In the genomic region with DNA sequence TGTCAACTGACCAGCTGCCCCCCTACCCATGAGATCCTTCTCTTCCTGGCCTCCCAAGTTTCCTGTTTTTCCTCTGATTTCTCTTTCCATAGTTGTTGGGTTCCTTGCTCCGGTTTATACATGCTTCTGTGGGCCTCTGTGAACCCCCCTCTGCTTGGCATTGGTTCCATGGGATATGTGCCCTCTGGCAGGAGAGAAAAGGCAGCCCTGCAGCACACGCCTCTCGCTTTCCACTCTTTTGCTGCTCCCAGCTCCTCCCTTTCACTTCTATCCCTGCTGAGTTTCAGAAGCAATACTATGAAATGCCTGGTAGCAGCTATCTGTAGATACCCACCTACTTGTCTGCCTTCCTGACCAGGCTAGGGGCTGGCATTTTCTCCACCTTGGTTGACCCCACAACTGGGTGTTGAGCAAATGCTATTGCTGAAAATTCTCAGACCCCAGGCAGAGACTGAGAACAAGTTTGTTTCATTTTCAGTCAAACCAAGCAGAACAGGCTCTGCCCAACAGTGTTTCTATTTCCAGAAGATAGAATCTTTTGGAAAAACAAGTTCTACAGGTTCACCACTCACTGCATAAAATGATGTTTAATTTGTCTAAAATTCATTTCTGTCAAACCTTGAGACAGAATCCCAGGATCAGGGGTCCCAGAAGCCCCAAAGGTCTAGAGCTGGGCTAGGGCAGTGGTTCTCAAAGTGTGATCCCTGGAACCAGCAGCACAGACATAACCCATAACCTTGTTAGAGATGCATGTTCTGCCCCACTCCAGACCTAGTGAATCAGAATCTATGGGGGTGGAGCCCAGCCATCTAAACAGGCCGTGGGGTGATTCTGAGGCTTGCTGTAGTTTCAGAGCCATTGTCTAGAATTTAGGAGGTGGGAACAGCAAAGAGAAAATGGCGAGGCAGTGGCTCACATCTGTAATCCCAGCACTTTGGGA, we compare ENCODE assay signal across 12 cellular contexts. TPM values are rescaled to one million over a fixed set of nuclear protein-coding genes. Genes with fewer than 3 reads are reported as not detected.
DNase-seq lines count a peak whose midpoint lies in the region; ATAC-seq, FAIRE-seq and TF ChIP-seq lines count a peak whose summit lies in the region.
"Had no signal": no experiment of that assay in that cellular context is flagged by ENCODE, and none has a peak within 500 bp of the region (broad histone marks: within the 10 kb centered on the region; RNA-seq: fewer than 3 reads in every experiment).

No MANE protein-coding gene starts in this region.

- H3K4me2 ChIP-seq in SK-N-SH (peak overlapping the region; percentile 28; the same call in 1 of the 2 replicates), hepatocyte (no peak overlapping the region)

- no peak for ATAC-seq in stimulated activated naive B cell treated with anti-CD40 and anti-IgM and Interleukin-4, amounts not matched to agents 10 μg/mL and 1 μg/mL and 100 μg/mL, for 72 hours (replicated peaks)
- no peak for ATAC-seq in HG02610 (IDR thresholded peaks at IDR 0.05; ENCODE audit: unreplicated experiment)

- H2AFZ ChIP-seq in SK-N-SH (ENCODE audit: low read depth), result no peak overlapping the region
- H2AFZ ChIP-seq in hepatocyte, result no peak overlapping the region

- H3K4me3 ChIP-seq in SK-N-SH (ENCODE audit: low read depth in 2 of 2, low read length in 1 of 2) (no peak overlapping the region), hepatocyte (no peak overlapping the region)

- peaks cover 0 to 23% of the 10 kb centered on the region in 2 experiments; a peak in 1 of 4 replicates for H3K4me1 ChIP-seq in SK-N-SH (ENCODE audit: control insufficient read depth in 1 of 2, insufficient read depth in 2 of 2, low read depth in 1 of 2, low read length in 1 of 2)
- H3K4me1 ChIP-seq in hepatocyte (ENCODE audit: insufficient read depth), result no peaks in the 10 kb centered on the region

- POLR2A ChIA-PET in SK-N-SH (lab: Yijun Ruan, JAX), result no interaction called here

- no peaks in the 10 kb centered on the region for H3K9me3 Mint-ChIP-seq in stimulated activated naive B cell treated with anti-CD40 and anti-IgM and Interleukin-4, amounts not matched to agents 10 μg/mL and 1 μg/mL and 100 μg/mL, for 72 hours
- H3K9me3 Mint-ChIP-seq: activated naive CD4-positive, alpha-beta T cell treated with anti-CD3 and anti-CD28 coated beads, Interleukin-2, amount 50 U/mL, for 24 hours had no signal

- H3K36me3 ChIP-seq in SK-N-SH (replicated peaks in 1 of 2; ENCODE audit: control insufficient read depth in 1 of 2, insufficient read depth in 2 of 2, low read length in 1 of 2) (no peaks in the 10 kb centered on the region), hepatocyte (replicated peaks; ENCODE audit: insufficient read depth, low read depth) (no peaks in the 10 kb centered on the region)

- no peak for TF ChIP-seq EP300 in SK-N-SH (IDR thresholded peaks at IDR 0.05; ENCODE audit: borderline replicate concordance in 1 of 2, low read depth in 1 of 2, low read length in 1 of 2)

- H3K27ac ChIP-seq in SK-N-SH (ENCODE audit: low read depth in 2 of 2, low read length in 1 of 2), result no peak overlapping the region
- peak overlapping the region; percentile 27 for H3K27ac ChIP-seq in hepatocyte

- no peaks in the 10 kb centered on the region for H3K27me3 Mint-ChIP-seq in stimulated activated naive B cell treated with anti-CD40 and anti-IgM and Interleukin-4, amounts not matched to agents 10 μg/mL and 1 μg/mL and 100 μg/mL, for 72 hours
- H3K27me3 Mint-ChIP-seq: activated naive CD4-positive, alpha-beta T cell treated with anti-CD3 and anti-CD28 coated beads, Interleukin-2, amount 50 U/mL, for 24 hours had no signal

- no peaks in the 10 kb centered on the region for H4K20me1 ChIP-seq in SK-N-SH (ENCODE audit: insufficient read depth)
- H4K20me1 ChIP-seq in hepatocyte (ENCODE audit: insufficient read depth, poor library complexity, severe bottlenecking), result no peaks in the 10 kb centered on the region

- peak overlapping the region; percentile 86 for H3K27ac Mint-ChIP-seq in stimulated activated naive B cell treated with anti-CD40 and anti-IgM and Interleukin-4, amounts not matched to agents 10 μg/mL and 1 μg/mL and 100 μg/mL, for 72 hours
- H3K27ac Mint-ChIP-seq: activated naive CD4-positive, alpha-beta T cell treated with anti-CD3 and anti-CD28 coated beads, Interleukin-2, amount 50 U/mL, for 24 hours had no signal

- no peak for TF ChIP-seq RAD21 in SK-N-SH (IDR thresholded peaks at IDR 0.05; ENCODE audit: low read length)

- no peak overlapping the region for H3K9ac ChIP-seq in SK-N-SH

- CTCF ChIA-PET in SK-N-SH (lab: Yijun Ruan, JAX), result interaction anchor here (1.1 kb wide), 1 partner anchor 8 kb away, joined by 4 read pairs; no protein-coding TSS in a partner anchor

- WGBS in SK-N-SH (ENCODE audit: low lambda C conversion rate), result 92% methylated on average over 5 of the region's 5 CpGs
- WGBS in hepatocyte (ENCODE audit: low lambda C conversion rate, missing lambda C conversion rate), result 86% methylated on average over 5 of the region's 5 CpGs

- no peaks in the 10 kb centered on the region for H3K9me2 ChIP-seq in SK-N-SH
- H3K9me2 ChIP-seq in hepatocyte (replicated peaks; ENCODE audit: insufficient read depth), result no peaks in the 10 kb centered on the region

- no peak for TF ChIP-seq CTCF in SK-N-SH (IDR thresholded peaks at IDR 0.05)
- TF ChIP-seq CTCF in hepatocyte (IDR thresholded peaks at IDR 0.05; ENCODE audit: poor library complexity), result no peak

- H3K79me2 ChIP-seq in SK-N-SH (ENCODE audit: insufficient read depth) (no peaks in the 10 kb centered on the region), hepatocyte (no peaks in the 10 kb centered on the region)

- peak overlapping the region in 1 of 2 donors; percentile 10 for H3K4me3 Mint-ChIP-seq in stimulated activated naive B cell treated with anti-CD40 and anti-IgM and Interleukin-4, amounts not matched to agents 10 μg/mL and 1 μg/mL and 100 μg/mL, for 72 hours
- H3K4me3 Mint-ChIP-seq: activated naive CD4-positive, alpha-beta T cell treated with anti-CD3 and anti-CD28 coated beads, Interleukin-2, amount 50 U/mL, for 24 hours had no signal

- peaks cover 20 to 28% of the 10 kb centered on the region in 2 donors for H3K4me1 Mint-ChIP-seq in stimulated activated naive B cell treated with anti-CD40 and anti-IgM and Interleukin-4, amounts not matched to agents 10 μg/mL and 1 μg/mL and 100 μg/mL, for 72 hours

- H3K36me3 Mint-ChIP-seq in stimulated activated naive B cell treated with anti-CD40 and anti-IgM and Interleukin-4, amounts not matched to agents 10 μg/mL and 1 μg/mL and 100 μg/mL, for 72 hours, result peaks cover 39 to 59% of the 10 kb centered on the region in 2 donors
- H3K36me3 Mint-ChIP-seq: activated naive CD4-positive, alpha-beta T cell treated with anti-CD3 and anti-CD28 coated beads, Interleukin-2, amount 50 U/mL, for 24 hours had no signal

- no peaks in the 10 kb centered on the region for H3F3A ChIP-seq in SK-N-SH (replicated peaks; ENCODE audit: insufficient read depth)

- DNase-seq in GM18507 (ENCODE audit: extremely low spot score, insufficient read length, low read depth) (no peak), SK-N-SH (no peak), hepatocyte (ENCODE audit: low spot score) (no peak), dedifferentiated amniotic fluid mesenchymal stem cell (ENCODE audit: extremely low spot score) (no peak), globus pallidus (ENCODE audit: low spot score) (no peak)
- no peak for DNase-seq in stimulated activated naive B cell treated with anti-CD40 and anti-IgM and Interleukin-4, amounts not matched to agents 10 μg/mL and 1 μg/mL and 100 μg/mL, for 72 hours
- DNase-seq: GDM1, NCI-H446 treated with DMSO at 0.1 percent for 48 hours had no signal

- FAIRE-seq in GM18507 (lab: Jason Lieb, UNC), result peak; percentile 12

- no peaks in the 10 kb centered on the region for H3K9me3 ChIP-seq in SK-N-SH
- H3K9me3 ChIP-seq in hepatocyte (ENCODE audit: low read depth), result no peaks in the 10 kb centered on the region

- no peaks in the 10 kb centered on the region for H3K27me3 ChIP-seq in SK-N-SH (ENCODE audit: insufficient read depth)
- no peaks in the 10 kb centered on the region for H3K27me3 ChIP-seq in hepatocyte

TF ChIP-seq in SK-N-SH, 30 proteins besides CTCF, POLR2A, EP300 and RAD21 (continues in another document):
- TF ChIP-seq TAF1 (IDR thresholded peaks at IDR 0.05; ENCODE audit: borderline replicate concordance, low read depth, low read length), result no peak
- no peak for TF ChIP-seq RFX5 (IDR thresholded peaks at IDR 0.05; ENCODE audit: low read length)
- no peak for TF ChIP-seq SMC3 (IDR thresholded peaks at IDR 0.05; ENCODE audit: low read depth, low read length)
- no peak for TF ChIP-seq TEAD4 (IDR thresholded peaks at IDR 0.05; ENCODE audit: borderline replicate concordance, insufficient read depth)
- TF ChIP-seq EZH2phosphoT487 (IDR thresholded peaks at IDR 0.05; ENCODE audit: borderline replicate concordance, low read depth), result no peak
- no peak for TF ChIP-seq RCOR1 (IDR thresholded peaks at IDR 0.05; ENCODE audit: low read length)
- no peak for TF ChIP-seq FOXJ3 (CRISPR knock-in tag; IDR thresholded peaks at IDR 0.05)

RNA-seq across cellular contexts. Expression of gene CAPG, which starts 13.4 kb away (rescaled TPM):
- polyA plus RNA-seq in SK-N-SH (2012; rRNA removed), result 1.2 and 1.3 TPM in 2 replicates
- polyA plus RNA-seq in SK-N-SH (2012; cell fraction: cytosol; rRNA removed), result 0.94 and 1.5 TPM in 2 replicates
- polyA plus RNA-seq in SK-N-SH (2012; cell fraction: nucleus; rRNA removed), result 1.4 and 2.0 TPM in 2 replicates
- total RNA-seq in hepatocyte, result 108 and 123 TPM in 2 replicates
- 172 and 188 TPM in 2 replicates for polyA plus RNA-seq in hepatocyte

RNA-seq across cellular contexts. Expression of gene SH2D6, which starts 21.7 kb away (rescaled TPM):
- polyA plus RNA-seq in SK-N-SH (2012; rRNA removed) (0.33 and 0.42 TPM in 2 replicates), hepatocyte (2.3 and 2.8 TPM in 2 replicates)
- 0.21 and 0.42 TPM in 2 replicates for polyA plus RNA-seq in SK-N-SH (2012; cell fraction: cytosol; rRNA removed)
- polyA plus RNA-seq in SK-N-SH (2012; cell fraction: nucleus; rRNA removed), result 1.9 and 2.3 TPM in 2 replicates
- total RNA-seq in hepatocyte, result 0.27 and 0.36 TPM in 2 replicates
- total RNA-seq: epithelial cell of proximal tubule, kidney epithelial cell had no signal

RNA-seq across cellular contexts. Expression of gene ELMOD3, which starts 42.2 kb away (rescaled TPM):
- polyA plus RNA-seq in SK-N-SH (2012; rRNA removed), result 15.4 and 25.1 TPM in 2 replicates
- 7.7 and 9.2 TPM in 2 replicates for polyA plus RNA-seq in SK-N-SH (2012; cell fraction: cytosol; rRNA removed)
- 70.2 and 88.5 TPM in 2 replicates for polyA plus RNA-seq in SK-N-SH (2012; cell fraction: nucleus; rRNA removed)
- 17.6 and 25.1 TPM in 2 replicates for total RNA-seq in hepatocyte
- 16.4 and 18.1 TPM in 2 replicates for polyA plus RNA-seq in hepatocyte

RNA-seq across cellular contexts. Expression of gene RETSAT, which starts 42.5 kb away (rescaled TPM):
- polyA plus RNA-seq in SK-N-SH (2012; rRNA removed), result 28.0 and 37.7 TPM in 2 replicates
- 20.5 and 24.4 TPM in 2 replicates for polyA plus RNA-seq in SK-N-SH (2012; cell fraction: cytosol; rRNA removed)
- 33.4 and 58.1 TPM in 2 replicates for polyA plus RNA-seq in SK-N-SH (2012; cell fraction: nucleus; rRNA removed)
- total RNA-seq in hepatocyte, result 55.3 and 58.5 TPM in 2 replicates
- polyA plus RNA-seq in hepatocyte, result 22.2 and 24.7 TPM in 2 replicates

Comparison
In these comparisons a context has a peak if more than half of its experiments do, and no peak if none do; other contexts are left out.
1. RNA of gene CAPG, which starts 13.4 kb away (polyA plus RNA-seq): 172 to 188 TPM in hepatocyte; 0.94 to 2.0 TPM in SK-N-SH; every median in the first group is over 10 times any median in the second.